ENCODE assay signal across 8 cellular contexts in genomic region chr12:102957339-102958050, GRCh38. TPM values are rescaled to one million over a fixed set of nuclear protein-coding genes. Genes with fewer than 3 reads are reported as not detected.
DNase-seq lines count a peak whose midpoint lies in the region; ATAC-seq and TF ChIP-seq lines count a peak whose summit lies in the region.

Gene ASCL1, plus strand, starts transcription at chr12:102957674. Its CDS starts 571 bp downstream, at chr12:102958245.

- no peak within 1 kb of the TSS for H2BK20ac ChIP-seq in H9 (ENCODE audit: low read depth, low read length, poor library complexity, severe bottlenecking)

- no peak within 1 kb of the TSS for H3K14ac ChIP-seq in H9 (ENCODE audit: insufficient read depth, low read length)

- H3K9me3 Mint-ChIP-seq in H9: no peaks in the 10 kb centered on the region; a peak in 2 of 5 replicates
- H3K9me3 Mint-ChIP-seq in natural killer cell: peaks cover 0 to 2% of the 10 kb centered on the region in 2 donors

- no CpG with 5 or more reads among the region's 52 CpGs for WGBS in H9 (ENCODE audit: extremely low coverage, insufficient read length, low lambda C conversion rate)

- no peak within 1 kb of the TSS for H3K9ac ChIP-seq in H9 (ENCODE audit: extremely low read depth, insufficient read length, low read length)

- ATAC-seq in natural killer cell (no peak), GM21526 (IDR thresholded peaks at IDR 0.05; ENCODE audit: low FRiP score, unreplicated experiment) (no peak), GM21447 (IDR thresholded peaks at IDR 0.05; ENCODE audit: unreplicated experiment) (no peak)

- H2AK5ac ChIP-seq in H9 (ENCODE audit: insufficient read length, low read length): no peak within 1 kb of the TSS

- no peak within 1 kb of the TSS for H3K27ac Mint-ChIP-seq in H9
- no peak within 1 kb of the TSS for H3K27ac Mint-ChIP-seq in natural killer cell

- no peaks in the 10 kb centered on the region for H3K79me1 ChIP-seq in H9 (ENCODE audit: insufficient read depth, low read depth, low read length, poor library complexity, severe bottlenecking)

- H3K79me2 ChIP-seq in H9 (ENCODE audit: insufficient read depth, low read length): no peaks in the 10 kb centered on the region

- H3K4me1 Mint-ChIP-seq in H9 (peaks cover 33 to 57% of the 10 kb centered on the region in 2 experiments), natural killer cell (no peaks in the 10 kb centered on the region)

- no peak within 1 kb of the TSS for H4K8ac ChIP-seq in H9 (replicated peaks; ENCODE audit: insufficient read length, low read depth, low read length)

- H2BK15ac ChIP-seq in H9 (ENCODE audit: low read depth, low read length): no peak within 1 kb of the TSS

- peaks cover 85% of the 10 kb centered on the region for H3K27me3 ChIP-seq in H9 (ENCODE audit: insufficient read depth, low read length)

- no peak within 1 kb of the TSS for H2BK5ac ChIP-seq in H9 (ENCODE audit: insufficient read length, low read length)

- no peak within 1 kb of the TSS for H3K18ac ChIP-seq in H9 (ENCODE audit: insufficient read length, low read depth, low read length)

- H3K27me3 Mint-ChIP-seq in H9 (ENCODE audit: low read depth) (peaks cover 99% of the 10 kb centered on the region), natural killer cell (ENCODE audit: low read depth in 2 of 2) (peaks cover 66 to 69% of the 10 kb centered on the region in 2 donors)

- no peaks in the 10 kb centered on the region for H4K20me1 ChIP-seq in H9 (ENCODE audit: control insufficient read depth, insufficient read depth, insufficient read length)

- H2BK120ac ChIP-seq in H9 (ENCODE audit: low read depth, low read length, poor library complexity, severe bottlenecking): no peak within 1 kb of the TSS

- H3K36me3 Mint-ChIP-seq in H9 (ENCODE audit: insufficient read depth in 1 of 3, low read depth in 3 of 3) (no peaks in the 10 kb centered on the region; a peak in 2 of 7 replicates), natural killer cell (peaks cover 13% of the 10 kb centered on the region)

- no peak within 1 kb of the TSS for H2BK12ac ChIP-seq in H9 (ENCODE audit: insufficient read length, low read depth, low read length)

- TF ChIP-seq CTCF in H9 (conservative IDR thresholded peaks at IDR 0.05): no peak
- TF ChIP-seq CTCF in natural killer cell (IDR thresholded peaks at IDR 0.05): no peak

- H3K23me2 ChIP-seq in H9 (ENCODE audit: insufficient read length, low read depth, low read length, poor library complexity, severe bottlenecking): peaks cover 16% of the 10 kb centered on the region

- no peak within 1 kb of the TSS for H3K27ac ChIP-seq in H9 (ENCODE audit: insufficient read length, low read depth, low read length)

- no peak within 1 kb of the TSS for H4K91ac ChIP-seq in H9 (ENCODE audit: insufficient read length, low read depth, low read length)

- H3K4me3 Mint-ChIP-seq in H9: peak within 1 kb of the TSS; percentile 66 to 92
- H3K4me3 Mint-ChIP-seq in natural killer cell: peak within 1 kb of the TSS; percentile 29

- H4K5ac ChIP-seq in H9 (ENCODE audit: insufficient read length, low read depth, low read length): no peak within 1 kb of the TSS

- H3K9me3 ChIP-seq in H9 (ENCODE audit: control insufficient read depth, low read depth, low read length): no peaks in the 10 kb centered on the region

- H3K23ac ChIP-seq in H9 (ENCODE audit: insufficient read length, low read depth, low read length): no peak within 1 kb of the TSS

- intact Hi-C loops in natural killer cell (cut with micrococcal nuclease): no loop called here

- H3K56ac ChIP-seq in H9 (ENCODE audit: insufficient read length, low read depth, low read length): no peak within 1 kb of the TSS

- DNase-seq in DMS79 (lab: John Stamatoyannopoulos, UW) (peak; percentile 89), H9 (peak; percentile 78), NCI-H69 (lab: John Stamatoyannopoulos, UW) (peak; percentile 95), ecto neural progenitor cell (ENCODE audit: low spot score) (peak; percentile 81), natural killer cell (no peak), mucosa of gallbladder (ENCODE audit: low spot score) (no peak)

- no peak within 1 kb of the TSS for H2AFZ ChIP-seq in H9 (ENCODE audit: low read length)

- peak within 1 kb of the TSS; percentile 56 for H3K4me2 ChIP-seq in H9 (ENCODE audit: insufficient read depth, insufficient read length, low read length)

- no peak within 1 kb of the TSS for H3T11ph ChIP-seq in H9 (ENCODE audit: low read length)

- H3K4me1 ChIP-seq in H9 (ENCODE audit: insufficient read depth, low read length): no peaks in the 10 kb centered on the region; the same call in 1 of the 2 replicates

- H3K4ac ChIP-seq in H9 (ENCODE audit: low read depth, low read length): no peak within 1 kb of the TSS

RNA-seq across cellular contexts. Expression of gene ASCL1, which starts in this region (rescaled TPM):
- 0.20 TPM in 1 of 2 replicates, not detected in the other for total RNA-seq in H9 (2021)
- not detected for total RNA-seq in natural killer cell
- total RNA-seq in mucosa of gallbladder: not detected

Comparison
In these comparisons a context has a peak if more than half of its experiments do, and no peak if none do; other contexts are left out.
1. Peak in DNase-seq and H3K4me2 ChIP-seq in H9; RNA of the gene not detected or under 1 TPM.
2. DNase-seq: peak in DMS79 (single experiment), NCI-H69 (single experiment) and ecto neural progenitor cell (single experiment); none in natural killer cell (single experiment) and mucosa of gallbladder (single experiment).